In the genomic region with DNA sequence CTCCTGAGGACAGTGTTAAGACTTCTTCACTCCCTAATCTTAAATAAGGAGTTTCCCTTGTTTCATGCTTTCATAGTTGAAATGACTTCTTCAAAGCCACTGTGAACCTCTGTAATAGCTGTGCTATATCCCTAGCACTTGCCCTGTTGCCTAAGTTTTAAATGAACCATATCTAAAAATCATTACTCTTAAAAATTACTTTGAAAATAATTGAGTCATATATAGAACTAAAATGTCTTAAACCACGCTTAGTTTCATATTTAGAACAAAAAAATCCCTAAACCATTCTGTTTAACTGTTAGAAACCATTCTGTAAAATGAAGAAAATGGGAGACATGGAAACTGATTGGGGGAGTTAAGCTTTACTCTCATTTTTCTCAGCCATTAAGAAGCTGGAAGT, we compare ENCODE assay signal across 26 cellular contexts. TPM values are rescaled to one million over a fixed set of nuclear protein-coding genes. Genes with fewer than 3 reads are reported as not detected.
DNase-seq lines count a peak whose midpoint lies in the region; ATAC-seq lines count a peak whose summit lies in the region.
"Had no signal": no experiment of that assay in that cellular context is flagged by ENCODE, and none has a peak within 500 bp of the region (broad histone marks: within the 10 kb centered on the region; RNA-seq: fewer than 3 reads in every experiment).

No MANE protein-coding gene starts in this region.

- peak; percentile 94 for ATAC-seq in activated naive CD4-positive, alpha-beta T cell treated with anti-CD3 and anti-CD28 coated beads, Interleukin-2, amount 50 U/mL, for 72 hours
- ATAC-seq in GM21723 (IDR thresholded peaks at IDR 0.05; ENCODE audit: unreplicated experiment) = peak; percentile 51
- peak; percentile 43 for ATAC-seq in HG03558 (IDR thresholded peaks at IDR 0.05; ENCODE audit: extremely low read depth, unreplicated experiment)
- peak; percentile 98 for ATAC-seq in stimulated activated naive CD8-positive, alpha-beta T cell treated with anti-CD3 and anti-CD28 coated beads, Interleukin-15, amount 100 ng/mL, for 72 hours
- ATAC-seq: mucosa of descending colon, T-cell had no signal

- no peaks in the 10 kb centered on the region for H3K9me3 Mint-ChIP-seq in activated naive CD4-positive, alpha-beta T cell treated with anti-CD3 and anti-CD28 coated beads, Interleukin-2, amount 50 U/mL, for 72 hours
- H3K9me3 Mint-ChIP-seq in stimulated activated naive CD8-positive, alpha-beta T cell treated with anti-CD3 and anti-CD28 coated beads, Interleukin-15, amount 100 ng/mL, for 72 hours = no peaks in the 10 kb centered on the region
- H3K9me3 Mint-ChIP-seq: CD4-positive, alpha-beta memory T cell; neural progenitor cell; T-cell; type B pancreatic cell had no signal

- DNase-seq in activated naive CD4-positive, alpha-beta T cell treated with anti-CD3 and anti-CD28 coated beads, Interleukin-2, amount 50 U/mL, for 72 hours (ENCODE audit: low spot score in 2 of 2) = no peak
- no peak for DNase-seq in activated naive CD4-positive, alpha-beta T cell (lab: John Stamatoyannopoulos, UW)
- DNase-seq in stimulated activated naive CD8-positive, alpha-beta T cell treated with anti-CD3 and anti-CD28 coated beads, Interleukin-15, amount 100 ng/mL, for 72 hours = no peak
- DNase-seq in LoVo (ENCODE audit: low spot score) (no peak), retina (no peak), NCI-H510A (lab: John Stamatoyannopoulos, UW) (no peak)
- DNase-seq: activated CD4-positive, alpha-beta T cell treated with anti-CD3 and anti-CD28 coated beads, Interleukin-2, amount 50 U/mL, for 4 hours; activated effector memory CD4-positive, alpha-beta T cell treated with Interleukin-2 at 50 U/mL for 16 hours; aorta; caudate nucleus; CD4-positive, alpha-beta memory T cell; DMS53; GM23248; hippocampal formation; Kasumi-1; mucosa of descending colon; NCI-H1092; NCI-H1930; NCI-H2227 treated with DMSO at 0.1 percent for 48 hours; SIG-M5; stomach; T-cell had no signal

- H3K4me3 Mint-ChIP-seq in stimulated activated naive CD8-positive, alpha-beta T cell treated with anti-CD3 and anti-CD28 coated beads, Interleukin-15, amount 100 ng/mL, for 72 hours = peak overlapping the region in 1 of 2 donors; percentile 73
- H3K4me3 Mint-ChIP-seq: neural progenitor cell, T-cell, type B pancreatic cell had no signal

- peak overlapping the region in 1 of 2 donors; percentile 92 for H3K27ac Mint-ChIP-seq in activated naive CD4-positive, alpha-beta T cell treated with anti-CD3 and anti-CD28 coated beads, Interleukin-2, amount 50 U/mL, for 72 hours
- peak overlapping the region in 1 of 2 donors; percentile 84 for H3K27ac Mint-ChIP-seq in stimulated activated naive CD8-positive, alpha-beta T cell treated with anti-CD3 and anti-CD28 coated beads, Interleukin-15, amount 100 ng/mL, for 72 hours
- H3K27ac Mint-ChIP-seq: neural progenitor cell, type B pancreatic cell had no signal

- no peaks in the 10 kb centered on the region for H3K27me3 Mint-ChIP-seq in stimulated activated naive CD8-positive, alpha-beta T cell treated with anti-CD3 and anti-CD28 coated beads, Interleukin-15, amount 100 ng/mL, for 72 hours
- H3K27me3 Mint-ChIP-seq: CD4-positive, alpha-beta memory T cell; T-cell; type B pancreatic cell had no signal

- peaks cover 22% of the 10 kb centered on the region for H3K4me1 Mint-ChIP-seq in stimulated activated naive CD8-positive, alpha-beta T cell treated with anti-CD3 and anti-CD28 coated beads, Interleukin-15, amount 100 ng/mL, for 72 hours
- H3K4me1 Mint-ChIP-seq: neural progenitor cell had no signal

- peaks cover 17 to 53% of the 10 kb centered on the region in 2 donors for H3K36me3 Mint-ChIP-seq in activated naive CD4-positive, alpha-beta T cell treated with anti-CD3 and anti-CD28 coated beads, Interleukin-2, amount 50 U/mL, for 72 hours

RNA-seq across cellular contexts. Expression of gene DNAJC19, which starts 29.8 kb away (rescaled TPM):
- total RNA-seq in activated naive CD4-positive, alpha-beta T cell treated with anti-CD3 and anti-CD28 coated beads, Interleukin-2, amount 50 U/mL, for 72 hours = 10 to 100 TPM; 38.3 to 46.8 TPM

RNA-seq across cellular contexts. Expression of gene FXR1, which starts 47.2 kb away (rescaled TPM):
- total RNA-seq in activated naive CD4-positive, alpha-beta T cell treated with anti-CD3 and anti-CD28 coated beads, Interleukin-2, amount 50 U/mL, for 72 hours = 100 to 1,000 TPM; 184 to 248 TPM

Comparison
In these comparisons a context has a peak if more than half of its experiments do, and no peak if none do; other contexts are left out.
1. ATAC-seq: peak in every context shown above with its lines; median percentile 98 in stimulated activated naive CD8-positive, alpha-beta T cell treated with anti-CD3 and anti-CD28 coated beads, Interleukin-15, amount 100 ng/mL, for 72 hours; 94 in activated naive CD4-positive, alpha-beta T cell treated with anti-CD3 and anti-CD28 coated beads, Interleukin-2, amount 50 U/mL, for 72 hours; 51 in GM21723; 43 in HG03558.